ENCODE assay signal across 12 cellular contexts in the genomic region with DNA sequence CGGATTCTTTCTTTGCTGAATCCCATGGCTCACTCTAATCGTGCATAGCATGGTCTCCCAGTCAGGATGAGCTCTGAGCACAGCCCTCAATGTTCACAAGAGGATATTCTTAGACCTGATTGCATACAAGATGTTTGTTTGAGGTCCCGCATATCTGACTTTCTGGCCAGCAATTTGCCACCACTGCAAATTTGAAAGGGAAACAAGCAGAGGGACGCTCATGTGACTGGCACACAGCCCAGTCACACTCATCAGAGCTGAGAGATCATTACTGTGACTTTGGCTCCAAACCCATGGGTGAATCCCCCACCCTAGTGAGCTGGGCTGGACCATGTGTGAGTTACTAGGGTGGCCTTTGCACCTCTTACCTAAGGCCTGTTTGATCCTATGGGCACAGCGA. TPM values are rescaled to one million over a fixed set of nuclear protein-coding genes. Genes with fewer than 3 reads are reported as not detected.
A peak's percentile ranks its signal among the peaks of the same experiment; 100 is the strongest.
DNase-seq lines count a peak whose midpoint lies in the region; ATAC-seq, FAIRE-seq and TF ChIP-seq lines count a peak whose summit lies in the region.
"Had no signal": no experiment of that assay in that cellular context is flagged by ENCODE, and none has a peak within 500 bp of the region (broad histone marks: within the 10 kb centered on the region; RNA-seq: fewer than 3 reads in every experiment).

No MANE protein-coding gene starts in this region.

- H3K4me3 ChIP-seq in AG10803 (ENCODE audit: low read length) (no peak overlapping the region), breast epithelium (no peak overlapping the region)

- TF ChIP-seq CTCF in AG10803 (conservative IDR thresholded peaks at IDR 0.05; ENCODE audit: low read length) (no peak), breast epithelium (IDR thresholded peaks at IDR 0.05) (no peak)

- H3K27ac ChIP-seq in breast epithelium, result peak overlapping the region; percentile 5 to 83

- DNase-seq in AG10803 (ENCODE audit: low read depth), result peak; percentile 54
- DNase-seq in breast epithelium (ENCODE audit: low spot score in 2 of 2), result peak in 1 of 2 donors; percentile 30
- DNase-seq in lung microvascular endothelial cell (ENCODE audit: low read depth in 2 of 2), result peak; percentile 64 to 77
- DNase-seq in activated T-helper 2 cell treated with anti-CD3 and anti-CD28 coated beads, Interferon-gamma antibody, Interleukin-2, Interleukin-4, amounts not matched to agents 10 μg/mL and 5 μg/mL and 100 μg/mL, durations not matched to agents 14 hours and 24 hours and 36 hours (ENCODE audit: low spot score), result no peak
- no peak for DNase-seq in H54 (ENCODE audit: insufficient read length, low spot score)
- DNase-seq in activated CD4-positive, alpha-beta T cell treated with anti-CD3 and anti-CD28 coated beads, Interleukin-2, amount 50 U/mL, for 4 hours, result no peak
- no peak for DNase-seq in activated naive CD4-positive, alpha-beta T cell treated with anti-CD3 and anti-CD28 coated beads, Interleukin-2, amount 50 U/mL, for 72 hours (ENCODE audit: low spot score in 2 of 2)
- DNase-seq: activated CD4-positive, alpha-beta T cell treated with anti-CD3 and anti-CD28 coated beads for 48 hours; caudate nucleus; CD4-positive, alpha-beta memory T cell had no signal

- H3K4me3 Mint-ChIP-seq in activated T-helper 2 cell treated with anti-CD3 and anti-CD28 coated beads, Interferon-gamma antibody, Interleukin-2, Interleukin-4, amounts not matched to agents 10 μg/mL and 5 μg/mL and 100 μg/mL, durations not matched to agents 14 hours and 24 hours and 36 hours (ENCODE audit: low read depth), result no peak overlapping the region
- H3K4me3 Mint-ChIP-seq: CD4-positive, alpha-beta memory T cell had no signal

- intact Hi-C loops in breast epithelium (cut with DNase I; ENCODE audit: low total_unique reads), result loop anchor here (5.0 kb wide), 1 partner anchor 105 kb away; a partner anchor contains a TSS
- intact Hi-C loops in activated T-helper 2 cell treated with anti-CD3 and anti-CD28 coated beads, Interferon-gamma antibody, Interleukin-2, Interleukin-4, amounts not matched to agents 10 μg/mL and 5 μg/mL and 100 μg/mL, durations not matched to agents 14 hours and 24 hours and 36 hours (cut with micrococcal nuclease), result no loop called here

- H3K36me3 ChIP-seq in breast epithelium, result no peaks in the 10 kb centered on the region

- peaks cover 18% of the 10 kb centered on the region for H3K4me1 Mint-ChIP-seq in activated T-helper 2 cell treated with anti-CD3 and anti-CD28 coated beads, Interferon-gamma antibody, Interleukin-2, Interleukin-4, amounts not matched to agents 10 μg/mL and 5 μg/mL and 100 μg/mL, durations not matched to agents 14 hours and 24 hours and 36 hours (ENCODE audit: low read depth)

- H3K27me3 ChIP-seq in breast epithelium, result no peaks in the 10 kb centered on the region

- H3K27me3 Mint-ChIP-seq in activated T-helper 2 cell treated with anti-CD3 and anti-CD28 coated beads, Interferon-gamma antibody, Interleukin-2, Interleukin-4, amounts not matched to agents 10 μg/mL and 5 μg/mL and 100 μg/mL, durations not matched to agents 14 hours and 24 hours and 36 hours (ENCODE audit: low read depth), result no peaks in the 10 kb centered on the region
- H3K27me3 Mint-ChIP-seq: CD4-positive, alpha-beta memory T cell had no signal

- no peaks in the 10 kb centered on the region for H3K36me3 Mint-ChIP-seq in activated T-helper 2 cell treated with anti-CD3 and anti-CD28 coated beads, Interferon-gamma antibody, Interleukin-2, Interleukin-4, amounts not matched to agents 10 μg/mL and 5 μg/mL and 100 μg/mL, durations not matched to agents 14 hours and 24 hours and 36 hours (ENCODE audit: low read depth)
- H3K36me3 Mint-ChIP-seq in activated naive CD4-positive, alpha-beta T cell treated with anti-CD3 and anti-CD28 coated beads, Interleukin-2, amount 50 U/mL, for 72 hours, result no peaks in the 10 kb centered on the region

- H3K9me3 Mint-ChIP-seq in activated T-helper 2 cell treated with anti-CD3 and anti-CD28 coated beads, Interferon-gamma antibody, Interleukin-2, Interleukin-4, amounts not matched to agents 10 μg/mL and 5 μg/mL and 100 μg/mL, durations not matched to agents 14 hours and 24 hours and 36 hours, result no peaks in the 10 kb centered on the region
- no peaks in the 10 kb centered on the region for H3K9me3 Mint-ChIP-seq in activated naive CD4-positive, alpha-beta T cell treated with anti-CD3 and anti-CD28 coated beads, Interleukin-2, amount 50 U/mL, for 72 hours
- H3K9me3 Mint-ChIP-seq: CD4-positive, alpha-beta memory T cell had no signal

- FAIRE-seq in H54 (lab: Jason Lieb, UNC), result no peak
- FAIRE-seq: islet of Langerhans had no signal

- H3K9me3 ChIP-seq in breast epithelium, result no peaks in the 10 kb centered on the region

- no peaks in the 10 kb centered on the region for H3K4me1 ChIP-seq in breast epithelium

- no peak overlapping the region for H3K27ac Mint-ChIP-seq in activated T-helper 2 cell treated with anti-CD3 and anti-CD28 coated beads, Interferon-gamma antibody, Interleukin-2, Interleukin-4, amounts not matched to agents 10 μg/mL and 5 μg/mL and 100 μg/mL, durations not matched to agents 14 hours and 24 hours and 36 hours
- no peak overlapping the region for H3K27ac Mint-ChIP-seq in activated naive CD4-positive, alpha-beta T cell treated with anti-CD3 and anti-CD28 coated beads, Interleukin-2, amount 50 U/mL, for 72 hours

- ATAC-seq in HG03457 (IDR thresholded peaks at IDR 0.05; ENCODE audit: unreplicated experiment), result peak; percentile 53
- ATAC-seq in activated naive CD4-positive, alpha-beta T cell treated with anti-CD3 and anti-CD28 coated beads, Interleukin-2, amount 50 U/mL, for 72 hours, result no peak

- no peak for TF ChIP-seq POLR2A in breast epithelium (IDR thresholded peaks at IDR 0.05)
- TF ChIP-seq POLR2A in H54 (IDR thresholded peaks at IDR 0.05; ENCODE audit: low read depth, low read length), result no peak

RNA-seq across cellular contexts. Expression of a gene that starts 9.9 kb away (rescaled TPM):
- 1 to 10 TPM in 1 of 3 donors, under 1 TPM in 1, not detected in 1; 0.66 to 1.3 TPM for total RNA-seq in breast epithelium
- total RNA-seq in lung microvascular endothelial cell, result not detected in 2 replicates
- total RNA-seq in activated T-helper 2 cell treated with anti-CD3 and anti-CD28 coated beads, Interferon-gamma antibody, Interleukin-2, Interleukin-4, amounts not matched to agents 10 μg/mL and 5 μg/mL and 100 μg/mL, durations not matched to agents 14 hours and 24 hours and 36 hours, result not detected in 2 replicates
- not detected for total RNA-seq in activated naive CD4-positive, alpha-beta T cell treated with anti-CD3 and anti-CD28 coated beads, Interleukin-2, amount 50 U/mL, for 72 hours

RNA-seq across cellular contexts. Expression of a gene that starts 44.3 kb away (rescaled TPM):
- total RNA-seq in breast epithelium, result 1 to 10 TPM in 1 of 3 donors, not detected in 2; 1.6 TPM
- not detected in 2 replicates for total RNA-seq in lung microvascular endothelial cell
- not detected in 2 replicates for total RNA-seq in activated T-helper 2 cell treated with anti-CD3 and anti-CD28 coated beads, Interferon-gamma antibody, Interleukin-2, Interleukin-4, amounts not matched to agents 10 μg/mL and 5 μg/mL and 100 μg/mL, durations not matched to agents 14 hours and 24 hours and 36 hours
- not detected for total RNA-seq in activated naive CD4-positive, alpha-beta T cell treated with anti-CD3 and anti-CD28 coated beads, Interleukin-2, amount 50 U/mL, for 72 hours

Comparison
In these comparisons a context has a peak if more than half of its experiments do, and no peak if none do; other contexts are left out.
1. DNase-seq: peak in AG10803 (single experiment) and lung microvascular endothelial cell (2 of 2); none in activated T-helper 2 cell treated with anti-CD3 and anti-CD28 coated beads, Interferon-gamma antibody, Interleukin-2, Interleukin-4, amounts not matched to agents 10 μg/mL and 5 μg/mL and 100 μg/mL, durations not matched to agents 14 hours and 24 hours and 36 hours (single experiment), H54 (single experiment), activated CD4-positive, alpha-beta T cell treated with anti-CD3 and anti-CD28 coated beads, Interleukin-2, amount 50 U/mL, for 4 hours (0 of 2) and activated naive CD4-positive, alpha-beta T cell treated with anti-CD3 and anti-CD28 coated beads, Interleukin-2, amount 50 U/mL, for 72 hours (0 of 2).